ENCODE assay signal across 1 cellular context in the genomic region with DNA sequence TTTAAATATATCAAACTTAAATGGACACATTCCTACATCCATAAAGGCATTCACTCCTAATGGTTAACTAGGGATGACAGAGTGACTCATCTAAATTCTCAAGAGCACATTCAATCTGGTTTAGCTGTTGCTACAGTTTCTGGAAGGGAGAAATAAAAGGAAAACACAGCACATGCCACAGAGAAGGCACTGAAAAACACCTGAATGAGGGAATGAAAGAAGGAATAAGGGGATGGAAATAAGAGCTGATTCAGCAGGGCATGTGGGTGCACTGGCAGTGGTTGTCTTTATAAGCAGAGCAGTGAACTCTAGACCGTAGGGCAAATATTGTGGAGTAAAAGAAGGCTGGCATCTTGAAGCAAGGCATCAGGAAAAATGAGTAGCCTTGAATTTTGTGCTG.
TF ChIP-seq lines count a peak whose summit lies in the region.

No MANE protein-coding gene starts in this region.

TF ChIP-seq in HCT116, 20 proteins besides CTCF, POLR2A, EP300 and RAD21 (continued from another document):
- TF ChIP-seq CEBPB (IDR thresholded peaks at IDR 0.05; ENCODE audit: low read depth): no peak
- no peak for TF ChIP-seq SP1 (IDR thresholded peaks at IDR 0.05; ENCODE audit: low read depth)
- TF ChIP-seq, protein P1, sequence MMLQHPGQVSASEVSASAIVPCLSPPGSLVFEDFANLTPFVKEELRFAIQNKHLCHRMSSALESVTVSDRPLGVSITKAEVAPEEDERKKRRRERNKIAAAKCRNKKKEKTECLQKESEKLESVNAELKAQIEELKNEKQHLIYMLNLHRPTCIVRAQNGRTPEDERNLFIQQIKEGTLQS (IDR thresholded peaks at IDR 0.05): no peak
- TF ChIP-seq EGR1 (IDR thresholded peaks at IDR 0.05; ENCODE audit: low read depth): no peak
- TF ChIP-seq SIN3A (IDR thresholded peaks at IDR 0.05; ENCODE audit: low read depth): no peak
- no peak for TF ChIP-seq FOSL1 (IDR thresholded peaks at IDR 0.05; ENCODE audit: low read depth)
